8 cellular contexts compared by ENCODE assay signal in genomic region chr1:153921803-153922075, GRCh38. TPM values are rescaled to one million over a fixed set of nuclear protein-coding genes. Genes with fewer than 3 reads are reported as not detected.
DNase-seq lines count a peak whose midpoint lies in the region; ATAC-seq, FAIRE-seq and TF ChIP-seq lines count a peak whose summit lies in the region.

No MANE protein-coding gene starts in this region.

- H3K9me3 ChIP-seq in Caco-2, result no peaks in the 10 kb centered on the region
- no peaks in the 10 kb centered on the region for H3K9me3 ChIP-seq in HepG2 (ENCODE audit: low read length)
- H3K9me3 ChIP-seq in tibial nerve, result no peaks in the 10 kb centered on the region

- H3K4me3 Mint-ChIP-seq in Caco-2 (ENCODE audit: unreplicated experiment), result peak overlapping the region; percentile 71

- H3K36me3 Mint-ChIP-seq in Caco-2 (ENCODE audit: insufficient read depth, unreplicated experiment), result peaks cover 13% of the 10 kb centered on the region

- peak overlapping the region; percentile 90 for H3K4me2 ChIP-seq in HepG2 (ENCODE audit: low read depth, low read length)

- H3K79me2 ChIP-seq in HepG2 (ENCODE audit: insufficient read depth, low read length), result peaks cover 45% of the 10 kb centered on the region

- in situ Hi-C loops in brain microvascular endothelial cell (cut with HindIII; ENCODE audit: low pct_ligation_motif_present, low sequenced_read_pairs) (no loop called here), HepG2 (cut with HindIII; ENCODE audit: extremely low pct_ligation_motif_present, low pct_unique_long_range_greater_than_20kb) (no loop called here)

- H3K4me1 ChIP-seq in Caco-2, result peaks cover 16% of the 10 kb centered on the region
- H3K4me1 ChIP-seq in HepG2 (ENCODE audit: insufficient read depth, low read length), result peaks cover 37% of the 10 kb centered on the region
- H3K4me1 ChIP-seq in tibial nerve, result peaks cover 0 to 52% (median 23%) of the 10 kb centered on the region in 4 donors

- DNase-seq in Caco-2 (peak in 1 of 2 experiments; percentile 14), NCI-H128 (lab: John Stamatoyannopoulos, UW; ENCODE audit: unreplicated experiment) (peak; percentile 21), brain microvascular endothelial cell (no peak), HepG2 (ENCODE audit: low spot score) (no peak), tibial nerve (ENCODE audit: low spot score in 2 of 2) (no peak), NCI-H2227 (lab: John Stamatoyannopoulos, UW; ENCODE audit: unreplicated experiment) (no peak)

- TF ChIP-seq EP300 in HepG2 (IDR thresholded peaks at IDR 0.05; ENCODE audit: low read depth in 2 of 2, low read length in 2 of 2) (no peak), HepG2 (CRISPR knock-in tag; IDR thresholded peaks at IDR 0.05; ENCODE audit: borderline replicate concordance) (no peak), tibial nerve (IDR thresholded peaks at IDR 0.05) (no peak)

- no peak for TF ChIP-seq RAD21 in HepG2 (CRISPR knock-in tag; IDR thresholded peaks at IDR 0.05)

- peak overlapping the region; percentile 84 for H3K9ac ChIP-seq in HepG2 (ENCODE audit: insufficient read depth, low read depth, low read length)

- POLR2A ChIA-PET in Caco-2 (lab: Charles Lee), result interaction anchor here (2.0 to 2.2 kb wide), 2 partner anchors 41 to 69 kb away, joined by 7 to 16 read pairs; partner anchors contain the start of genes RPS27 and SLC39A1
- POLR2A ChIA-PET in HepG2 (lab: Yijun Ruan, JAX), result interaction anchor here (1.0 to 3.5 kb wide), 3 partner anchors 45 to 56 kb away, joined by 3 to 28 read pairs (median 17); partner anchors contain the start of genes CREB3L4 and JTB

- BruUV-seq in Caco-2 (replicated peaks; lab: Mats Ljungman, UMichigan), result TSS peak; percentile 37
- TSS peak; percentile 53 for BruUV-seq in HepG2 (replicated peaks; lab: Mats Ljungman, UMichigan)

- CTCF ChIA-PET in Caco-2 (lab: Charles Lee), result interaction anchor here (0.8 to 2.8 kb wide), 3 partner anchors 25 to 431 kb away, joined by 3 to 24 read pairs (median 3); partner anchors contain the start of gene DENND4B
- CTCF ChIA-PET in HepG2 (lab: Yijun Ruan, JAX; ENCODE audit: low intra/inter-chr PET ratio, low total read pairs), result no interaction called here

- intact Hi-C loops in Caco-2 (cut with micrococcal nuclease; ENCODE audit: unreplicated experiment) (loop anchor here (2.0 to 5.0 kb wide), 5 partner anchors 25 to 244 kb away; partner anchors contain the start of genes DENND4B, NPR1 and SLC39A1), HepG2 (cut with micrococcal nuclease; ENCODE audit: unreplicated experiment) (loop anchor here (5.0 kb wide), 1 partner anchor 36 kb away; the partner anchor contains the start of gene CRTC2)

- H3K27me3 Mint-ChIP-seq in Caco-2 (ENCODE audit: insufficient read depth, unreplicated experiment), result no peaks in the 10 kb centered on the region

- peaks cover 22% of the 10 kb centered on the region for H3K4me1 Mint-ChIP-seq in Caco-2 (ENCODE audit: low read depth, unreplicated experiment)

- no peaks in the 10 kb centered on the region for H3K36me3 ChIP-seq in Caco-2 (ENCODE audit: control insufficient read depth, insufficient read depth, low read length)
- H3K36me3 ChIP-seq in brain microvascular endothelial cell (replicated peaks), result no peaks in the 10 kb centered on the region
- H3K36me3 ChIP-seq in HepG2 (replicated peaks in 1 of 2; ENCODE audit: control insufficient read depth in 1 of 2, insufficient read depth in 2 of 2, low read length in 2 of 2), result peaks cover 0 to 3% of the 10 kb centered on the region in 2 experiments; a peak in 2 of 5 replicates
- H3K36me3 ChIP-seq in tibial nerve, result no peaks in the 10 kb centered on the region

- H4K20me1 ChIP-seq in HepG2 (ENCODE audit: insufficient read depth, low read length), result peaks cover 26% of the 10 kb centered on the region

- ATAC-seq in HepG2 (no peak), HG02981 (IDR thresholded peaks at IDR 0.05; ENCODE audit: unreplicated experiment) (no peak), GM18517 (IDR thresholded peaks at IDR 0.05; ENCODE audit: unreplicated experiment) (no peak)

- TF ChIP-seq CTCF in Caco-2 (IDR thresholded peaks at IDR 0.05; ENCODE audit: insufficient read depth in 1 of 2, low read depth in 1 of 2, low read length in 1 of 2, severe bottlenecking in 1 of 2, unreplicated experiment in 1 of 2) (no peak), brain microvascular endothelial cell (IDR thresholded peaks at IDR 0.05; ENCODE audit: low read depth, low read length, missing control alignments) (no peak), HepG2 (CRISPR knock-in tag; IDR thresholded peaks at IDR 0.05) (no peak), tibial nerve (IDR thresholded peaks at IDR 0.05) (no peak)

- TF ChIP-seq POLR2A in HepG2 (IDR thresholded peaks at IDR 0.05; ENCODE audit: insufficient read depth in 1 of 2, low read depth in 2 of 2, low read length in 2 of 2) (no peak), tibial nerve (IDR thresholded peaks at IDR 0.05) (no peak)

- no peak for FAIRE-seq in HepG2 (lab: Jason Lieb, UNC)

- H3K4me3 ChIP-seq in Caco-2 (ENCODE audit: low read depth, low read length) (peak overlapping the region; percentile 63), brain microvascular endothelial cell (ENCODE audit: low read depth, low read length) (peak overlapping the region; percentile 87), HepG2 (replicated peaks in 1 of 3; ENCODE audit: insufficient read depth in 1 of 3, low read depth in 2 of 3, low read length in 3 of 3) (peak overlapping the region; percentile 74 to 80 (median 79)), tibial nerve (peak overlapping the region; percentile 75 to 96 (median 90))

- H3K9me3 Mint-ChIP-seq in Caco-2 (ENCODE audit: unreplicated experiment), result no peaks in the 10 kb centered on the region

- no peaks in the 10 kb centered on the region for H3K27me3 ChIP-seq in Caco-2 (replicated peaks; ENCODE audit: control insufficient read depth, insufficient read depth, low read length)
- H3K27me3 ChIP-seq in brain microvascular endothelial cell (replicated peaks), result no peaks in the 10 kb centered on the region
- H3K27me3 ChIP-seq in HepG2 (ENCODE audit: control insufficient read depth in 1 of 2, insufficient read depth in 2 of 2, low read length in 2 of 2), result no peaks in the 10 kb centered on the region; a peak in 2 of 5 replicates
- H3K27me3 ChIP-seq in tibial nerve, result no peaks in the 10 kb centered on the region

- 6% methylated on average over 10 of the region's 10 CpGs for WGBS in HepG2 (ENCODE audit: low lambda C conversion rate)
- WGBS in tibial nerve, 2 donors, result 3% methylated on average over 5 to 10 of the region's 10 CpGs

- peak overlapping the region; percentile 86 for H3K27ac Mint-ChIP-seq in Caco-2 (ENCODE audit: unreplicated experiment)

- no peak overlapping the region for H2AFZ ChIP-seq in HepG2 (ENCODE audit: low read length)

- H3K27ac ChIP-seq in brain microvascular endothelial cell (no peak overlapping the region), HepG2 (ENCODE audit: extremely low read length, insufficient read depth, low read length) (peak overlapping the region; percentile 83), tibial nerve (peak overlapping the region in 3 of 4 donors; percentile 94 to 96 (median 95))

RNA-seq across cellular contexts. Expression of gene GATAD2B, which starts 1.0 kb away (rescaled TPM):
- total RNA-seq in Caco-2 (2022), result 38.0 and 42.6 TPM in 2 replicates
- total RNA-seq in HepG2 (2016; rRNA removed; fragmentation: Illumina TruSeq; extraction: Trizol), result 3.2 and 5.3 TPM in 2 replicates
- total RNA-seq in HepG2 (2016; cell fraction: cytosol; rRNA removed; fragmentation: Illumina TruSeq; extraction: Trizol; ENCODE audit: low read depth), result 2.7 and 3.0 TPM in 2 replicates
- total RNA-seq in HepG2 (2016; cell fraction: insoluble cytoplasmic fraction; rRNA removed; fragmentation: Illumina TruSeq; extraction: Trizol), result 2.9 and 4.8 TPM in 2 replicates
- total RNA-seq in HepG2 (2016; cell fraction: membrane; rRNA removed; fragmentation: Illumina TruSeq; extraction: Trizol), result 2.6 and 2.9 TPM in 2 replicates
- 5.6 and 7.4 TPM in 2 replicates for total RNA-seq in HepG2 (2016; cell fraction: nucleus; rRNA removed; fragmentation: Illumina TruSeq; extraction: Trizol)
- polyA plus RNA-seq in HepG2 (2011; rRNA removed), result 5.1 and 5.2 TPM in 2 replicates
- polyA plus RNA-seq in HepG2 (2011; cell fraction: cytosol; rRNA removed), result 2.3 and 2.4 TPM in 2 replicates
- polyA plus RNA-seq in HepG2 (2011; cell fraction: nucleus; rRNA removed), result 6.7 and 6.9 TPM in 2 replicates
- 5.4 and 5.6 TPM in 2 replicates for polyA plus RNA-seq in HepG2 (2012)
- 0.17 TPM in 2 replicates for polyA plus RNA-seq in HepG2 (2016; cell fraction: cytosol; fragmentation: Illumina TruSeq; extraction: Trizol; ENCODE audit: low read depth)
- 4.0 and 4.9 TPM in 2 replicates for polyA plus RNA-seq in HepG2 (2016; cell fraction: insoluble cytoplasmic fraction; fragmentation: Illumina TruSeq; extraction: Trizol; ENCODE audit: low read depth)
- polyA plus RNA-seq in HepG2 (2016; cell fraction: membrane; fragmentation: Illumina TruSeq; extraction: Trizol; ENCODE audit: low read depth), result 0.62 and 0.83 TPM in 2 replicates
- 7.9 and 9.9 TPM in 2 replicates for polyA plus RNA-seq in HepG2 (2016; cell fraction: nucleus; fragmentation: Illumina TruSeq; extraction: Trizol; ENCODE audit: insufficient read depth, low read depth)
- polyA minus RNA-seq in HepG2 (2011; rRNA and poly(A)+ RNA removed; ENCODE audit: low replicate concordance), result 8.7 and 32.1 TPM in 2 replicates
- polyA minus RNA-seq in HepG2 (2011; cell fraction: cytosol; rRNA and poly(A)+ RNA removed), result 8.6 and 11.1 TPM in 2 replicates
- 7.9 and 9.0 TPM in 2 replicates for polyA minus RNA-seq in HepG2 (2011; cell fraction: nucleus; rRNA and poly(A)+ RNA removed)
- 10 to 100 TPM; 16.8 to 26.5 (median 24.6) TPM for total RNA-seq in tibial nerve

RNA-seq across cellular contexts. Expression of gene DENND4B, which starts 24.8 kb away (rescaled TPM):
- total RNA-seq in Caco-2 (2022) (78.2 and 79.0 TPM in 2 replicates), HepG2 (2016; rRNA removed; fragmentation: Illumina TruSeq; extraction: Trizol) (8.7 and 15.1 TPM in 2 replicates), tibial nerve (10 to 100 TPM; 42.8 to 78.0 (median 56.7) TPM)
- total RNA-seq in HepG2 (2016; cell fraction: cytosol; rRNA removed; fragmentation: Illumina TruSeq; extraction: Trizol; ENCODE audit: low read depth), result 9.7 and 9.9 TPM in 2 replicates
- 7.7 and 18.1 TPM in 2 replicates for total RNA-seq in HepG2 (2016; cell fraction: insoluble cytoplasmic fraction; rRNA removed; fragmentation: Illumina TruSeq; extraction: Trizol)
- 7.2 and 8.2 TPM in 2 replicates for total RNA-seq in HepG2 (2016; cell fraction: membrane; rRNA removed; fragmentation: Illumina TruSeq; extraction: Trizol)
- 23.7 and 25.9 TPM in 2 replicates for total RNA-seq in HepG2 (2016; cell fraction: nucleus; rRNA removed; fragmentation: Illumina TruSeq; extraction: Trizol)
- 20.3 and 24.3 TPM in 2 replicates for polyA plus RNA-seq in HepG2 (2011; rRNA removed)
- 6.5 and 10.3 TPM in 2 replicates for polyA plus RNA-seq in HepG2 (2011; cell fraction: cytosol; rRNA removed)
- polyA plus RNA-seq in HepG2 (2011; cell fraction: nucleus; rRNA removed), result 178 and 239 TPM in 2 replicates
- 17.2 and 21.8 TPM in 2 replicates for polyA plus RNA-seq in HepG2 (2012)
- 1.4 and 1.6 TPM in 2 replicates for polyA plus RNA-seq in HepG2 (2016; cell fraction: cytosol; fragmentation: Illumina TruSeq; extraction: Trizol; ENCODE audit: low read depth)
- polyA plus RNA-seq in HepG2 (2016; cell fraction: insoluble cytoplasmic fraction; fragmentation: Illumina TruSeq; extraction: Trizol; ENCODE audit: low read depth), result 10.3 and 15.7 TPM in 2 replicates
- polyA plus RNA-seq in HepG2 (2016; cell fraction: membrane; fragmentation: Illumina TruSeq; extraction: Trizol; ENCODE audit: low read depth), result 4.1 and 5.2 TPM in 2 replicates
- 75.3 and 79.3 TPM in 2 replicates for polyA plus RNA-seq in HepG2 (2016; cell fraction: nucleus; fragmentation: Illumina TruSeq; extraction: Trizol; ENCODE audit: insufficient read depth, low read depth)
- 60.1 and 65.7 TPM in 2 replicates for polyA minus RNA-seq in HepG2 (2011; rRNA and poly(A)+ RNA removed; ENCODE audit: low replicate concordance)
- 7.4 and 8.5 TPM in 2 replicates for polyA minus RNA-seq in HepG2 (2011; cell fraction: cytosol; rRNA and poly(A)+ RNA removed)
- 66.1 and 70.7 TPM in 2 replicates for polyA minus RNA-seq in HepG2 (2011; cell fraction: nucleus; rRNA and poly(A)+ RNA removed)

RNA-seq across cellular contexts. Expression of gene CRTC2, which starts 36.7 kb away (rescaled TPM):
- 24.4 and 30.8 TPM in 2 replicates for total RNA-seq in Caco-2 (2022)
- total RNA-seq in HepG2 (2016; rRNA removed; fragmentation: Illumina TruSeq; extraction: Trizol), result 4.0 and 6.1 TPM in 2 replicates
- total RNA-seq in HepG2 (2016; cell fraction: cytosol; rRNA removed; fragmentation: Illumina TruSeq; extraction: Trizol; ENCODE audit: low read depth), result 3.0 and 4.2 TPM in 2 replicates
- 3.1 and 5.5 TPM in 2 replicates for total RNA-seq in HepG2 (2016; cell fraction: insoluble cytoplasmic fraction; rRNA removed; fragmentation: Illumina TruSeq; extraction: Trizol)
- 5.2 and 6.7 TPM in 2 replicates for total RNA-seq in HepG2 (2016; cell fraction: membrane; rRNA removed; fragmentation: Illumina TruSeq; extraction: Trizol)
- 7.2 and 9.2 TPM in 2 replicates for total RNA-seq in HepG2 (2016; cell fraction: nucleus; rRNA removed; fragmentation: Illumina TruSeq; extraction: Trizol)
- 24.2 and 26.7 TPM in 2 replicates for polyA plus RNA-seq in HepG2 (2011; rRNA removed)
- 10.1 and 12.6 TPM in 2 replicates for polyA plus RNA-seq in HepG2 (2011; cell fraction: cytosol; rRNA removed)
- 47.3 and 47.5 TPM in 2 replicates for polyA plus RNA-seq in HepG2 (2011; cell fraction: nucleus; rRNA removed)
- polyA plus RNA-seq in HepG2 (2012), result 14.5 and 18.4 TPM in 2 replicates
- 4.5 and 4.8 TPM in 2 replicates for polyA plus RNA-seq in HepG2 (2016; cell fraction: cytosol; fragmentation: Illumina TruSeq; extraction: Trizol; ENCODE audit: low read depth)
- 9.2 and 10.0 TPM in 2 replicates for polyA plus RNA-seq in HepG2 (2016; cell fraction: insoluble cytoplasmic fraction; fragmentation: Illumina TruSeq; extraction: Trizol; ENCODE audit: low read depth)
- 9.6 and 10.4 TPM in 2 replicates for polyA plus RNA-seq in HepG2 (2016; cell fraction: membrane; fragmentation: Illumina TruSeq; extraction: Trizol; ENCODE audit: low read depth)
- 37.9 and 40.4 TPM in 2 replicates for polyA plus RNA-seq in HepG2 (2016; cell fraction: nucleus; fragmentation: Illumina TruSeq; extraction: Trizol; ENCODE audit: insufficient read depth, low read depth)
- polyA minus RNA-seq in HepG2 (2011; rRNA and poly(A)+ RNA removed; ENCODE audit: low replicate concordance), result 40.4 and 54.2 TPM in 2 replicates
- 9.1 and 10.3 TPM in 2 replicates for polyA minus RNA-seq in HepG2 (2011; cell fraction: cytosol; rRNA and poly(A)+ RNA removed)
- polyA minus RNA-seq in HepG2 (2011; cell fraction: nucleus; rRNA and poly(A)+ RNA removed), result 20.5 and 25.0 TPM in 2 replicates
- total RNA-seq in tibial nerve, result 10 to 100 TPM; 17.4 to 43.7 (median 23.4) TPM

RNA-seq across cellular contexts. Expression of gene SLC39A1, which starts 41.6 kb away (rescaled TPM):
- total RNA-seq in Caco-2 (2022) (135 and 150 TPM in 2 replicates), HepG2 (2016; rRNA removed; fragmentation: Illumina TruSeq; extraction: Trizol) (47.5 and 78.4 TPM in 2 replicates), tibial nerve (100 to 1,000 TPM in 1 of 4 donors, 10 to 100 TPM in 3; 81.0 to 157 (median 92.4) TPM)
- total RNA-seq in HepG2 (2016; cell fraction: cytosol; rRNA removed; fragmentation: Illumina TruSeq; extraction: Trizol; ENCODE audit: low read depth), result 18.4 and 21.0 TPM in 2 replicates
- total RNA-seq in HepG2 (2016; cell fraction: insoluble cytoplasmic fraction; rRNA removed; fragmentation: Illumina TruSeq; extraction: Trizol), result 44.8 and 83.0 TPM in 2 replicates
- 48.8 and 53.3 TPM in 2 replicates for total RNA-seq in HepG2 (2016; cell fraction: membrane; rRNA removed; fragmentation: Illumina TruSeq; extraction: Trizol)
- total RNA-seq in HepG2 (2016; cell fraction: nucleus; rRNA removed; fragmentation: Illumina TruSeq; extraction: Trizol), result 62.5 and 68.3 TPM in 2 replicates
- polyA plus RNA-seq in HepG2 (2011; rRNA removed), result 71.2 and 80.5 TPM in 2 replicates
- 85.8 and 89.3 TPM in 2 replicates for polyA plus RNA-seq in HepG2 (2011; cell fraction: cytosol; rRNA removed)
- 45.4 and 53.1 TPM in 2 replicates for polyA plus RNA-seq in HepG2 (2011; cell fraction: nucleus; rRNA removed)
- 45.9 and 65.4 TPM in 2 replicates for polyA plus RNA-seq in HepG2 (2012)
- 17.5 and 20.5 TPM in 2 replicates for polyA plus RNA-seq in HepG2 (2016; cell fraction: cytosol; fragmentation: Illumina TruSeq; extraction: Trizol; ENCODE audit: low read depth)
- polyA plus RNA-seq in HepG2 (2016; cell fraction: insoluble cytoplasmic fraction; fragmentation: Illumina TruSeq; extraction: Trizol; ENCODE audit: low read depth), result 42.6 and 45.0 TPM in 2 replicates
- 36.5 and 40.5 TPM in 2 replicates for polyA plus RNA-seq in HepG2 (2016; cell fraction: membrane; fragmentation: Illumina TruSeq; extraction: Trizol; ENCODE audit: low read depth)
- polyA plus RNA-seq in HepG2 (2016; cell fraction: nucleus; fragmentation: Illumina TruSeq; extraction: Trizol; ENCODE audit: insufficient read depth, low read depth), result 87.4 and 101 TPM in 2 replicates
- 112 and 159 TPM in 2 replicates for polyA minus RNA-seq in HepG2 (2011; rRNA and poly(A)+ RNA removed; ENCODE audit: low replicate concordance)
- 38.9 and 39.9 TPM in 2 replicates for polyA minus RNA-seq in HepG2 (2011; cell fraction: cytosol; rRNA and poly(A)+ RNA removed)
- polyA minus RNA-seq in HepG2 (2011; cell fraction: nucleus; rRNA and poly(A)+ RNA removed), result 14.5 and 19.6 TPM in 2 replicates

RNA-seq across cellular contexts. Expression of gene CREB3L4, which starts 46.0 kb away (rescaled TPM):
- 9.0 and 9.8 TPM in 2 replicates for total RNA-seq in Caco-2 (2022)
- 7.8 and 9.9 TPM in 2 replicates for total RNA-seq in HepG2 (2016; rRNA removed; fragmentation: Illumina TruSeq; extraction: Trizol)
- 2.6 and 3.2 TPM in 2 replicates for total RNA-seq in HepG2 (2016; cell fraction: cytosol; rRNA removed; fragmentation: Illumina TruSeq; extraction: Trizol; ENCODE audit: low read depth)
- 8.3 and 10.7 TPM in 2 replicates for total RNA-seq in HepG2 (2016; cell fraction: insoluble cytoplasmic fraction; rRNA removed; fragmentation: Illumina TruSeq; extraction: Trizol)
- total RNA-seq in HepG2 (2016; cell fraction: membrane; rRNA removed; fragmentation: Illumina TruSeq; extraction: Trizol), result 6.5 and 7.8 TPM in 2 replicates
- total RNA-seq in HepG2 (2016; cell fraction: nucleus; rRNA removed; fragmentation: Illumina TruSeq; extraction: Trizol), result 8.4 and 9.8 TPM in 2 replicates
- 17.4 and 18.7 TPM in 2 replicates for polyA plus RNA-seq in HepG2 (2011; rRNA removed)
- polyA plus RNA-seq in HepG2 (2011; cell fraction: cytosol; rRNA removed), result 13.1 and 18.4 TPM in 2 replicates
- polyA plus RNA-seq in HepG2 (2011; cell fraction: nucleus; rRNA removed), result 36.4 and 41.3 TPM in 2 replicates
- 9.7 and 10.7 TPM in 2 replicates for polyA plus RNA-seq in HepG2 (2012)
- 2.0 and 2.6 TPM in 2 replicates for polyA plus RNA-seq in HepG2 (2016; cell fraction: cytosol; fragmentation: Illumina TruSeq; extraction: Trizol; ENCODE audit: low read depth)
- polyA plus RNA-seq in HepG2 (2016; cell fraction: insoluble cytoplasmic fraction; fragmentation: Illumina TruSeq; extraction: Trizol; ENCODE audit: low read depth), result 8.4 and 10.9 TPM in 2 replicates
- polyA plus RNA-seq in HepG2 (2016; cell fraction: membrane; fragmentation: Illumina TruSeq; extraction: Trizol; ENCODE audit: low read depth), result 4.1 and 6.4 TPM in 2 replicates
- 15.7 and 16.0 TPM in 2 replicates for polyA plus RNA-seq in HepG2 (2016; cell fraction: nucleus; fragmentation: Illumina TruSeq; extraction: Trizol; ENCODE audit: insufficient read depth, low read depth)
- 22.4 and 31.3 TPM in 2 replicates for polyA minus RNA-seq in HepG2 (2011; rRNA and poly(A)+ RNA removed; ENCODE audit: low replicate concordance)
- 5.7 and 9.4 TPM in 2 replicates for polyA minus RNA-seq in HepG2 (2011; cell fraction: cytosol; rRNA and poly(A)+ RNA removed)
- polyA minus RNA-seq in HepG2 (2011; cell fraction: nucleus; rRNA and poly(A)+ RNA removed), result 10.2 and 12.7 TPM in 2 replicates
- total RNA-seq in tibial nerve, result 10 to 100 TPM; 10.2 to 17.5 (median 11.4) TPM
